In the genomic region with DNA sequence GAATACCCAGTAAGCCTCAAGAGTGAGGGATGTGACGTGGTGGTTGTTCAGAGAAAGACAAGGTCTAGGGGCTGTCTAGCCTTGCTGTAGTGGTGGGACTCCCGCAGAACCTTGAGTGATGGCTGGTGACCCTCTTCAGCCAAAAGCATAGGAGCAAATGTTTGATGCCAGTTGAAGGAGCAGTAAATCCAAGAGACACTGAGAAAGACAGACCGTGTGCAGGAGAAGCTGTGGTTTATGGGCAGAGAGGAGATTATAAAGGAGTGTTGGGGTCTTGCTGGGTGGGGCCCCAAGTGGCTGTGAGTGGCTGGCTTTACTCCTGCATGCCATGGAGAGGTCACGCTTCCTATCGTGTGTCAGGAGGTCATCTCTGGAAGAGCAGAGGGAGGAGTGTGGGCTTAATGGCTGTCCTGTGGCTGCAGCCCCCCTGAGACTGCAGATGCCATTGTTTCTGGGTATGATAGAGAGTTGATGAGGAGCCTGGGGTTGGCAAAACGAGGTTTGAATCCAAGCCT, we compare ENCODE assay signal across 15 cellular contexts.
DNase-seq lines count a peak whose midpoint lies in the region; ATAC-seq, FAIRE-seq and TF ChIP-seq lines count a peak whose summit lies in the region.
"Had no signal": no experiment of that assay in that cellular context is flagged by ENCODE, and none has a peak within 500 bp of the region (broad histone marks: within the 10 kb centered on the region; RNA-seq: fewer than 3 reads in every experiment).

No MANE protein-coding gene starts in this region.

- H3K27ac ChIP-seq in right atrium auricular region: no peak overlapping the region
- H3K27ac ChIP-seq in dorsolateral prefrontal cortex: no peak overlapping the region
- H3K27ac ChIP-seq: KMS-11, PC-9 had no signal

- no peaks in the 10 kb centered on the region for H3K9me3 Mint-ChIP-seq in activated T-helper 1 cell treated with anti-CD3 and anti-CD28 coated beads, Interleukin-12 subunit alpha, Interleukin-12 subunit beta, Interleukin-2, Interleukin-4 antibody, amounts not matched to agents 30 ng/mL and 10 ng/mL and 1 ng/mL, durations not matched to agents 14 hours and 24 hours and 36 hours
- H3K9me3 Mint-ChIP-seq in naive B cell: no peaks in the 10 kb centered on the region
- H3K9me3 Mint-ChIP-seq: CD8-positive, alpha-beta memory T cell had no signal

- peaks cover 2% of the 10 kb centered on the region for H3K27me3 Mint-ChIP-seq in activated T-helper 1 cell treated with anti-CD3 and anti-CD28 coated beads, Interleukin-12 subunit alpha, Interleukin-12 subunit beta, Interleukin-2, Interleukin-4 antibody, amounts not matched to agents 30 ng/mL and 10 ng/mL and 1 ng/mL, durations not matched to agents 14 hours and 24 hours and 36 hours (ENCODE audit: insufficient read depth)
- no peaks in the 10 kb centered on the region for H3K27me3 Mint-ChIP-seq in naive B cell

- intact Hi-C loops in cardiac septum (cut with DNase I) (no loop called here), dorsolateral prefrontal cortex (cut with DNase I) (no loop called here)
- intact Hi-C loops in activated T-helper 1 cell treated with anti-CD3 and anti-CD28 coated beads, Interleukin-12 subunit alpha, Interleukin-12 subunit beta, Interleukin-2, Interleukin-4 antibody, amounts not matched to agents 30 ng/mL and 10 ng/mL and 1 ng/mL, durations not matched to agents 14 hours and 24 hours and 36 hours (cut with micrococcal nuclease): no loop called here

- no peaks in the 10 kb centered on the region for H3K36me3 Mint-ChIP-seq in activated T-helper 1 cell treated with anti-CD3 and anti-CD28 coated beads, Interleukin-12 subunit alpha, Interleukin-12 subunit beta, Interleukin-2, Interleukin-4 antibody, amounts not matched to agents 30 ng/mL and 10 ng/mL and 1 ng/mL, durations not matched to agents 14 hours and 24 hours and 36 hours (ENCODE audit: low read depth)
- no peaks in the 10 kb centered on the region for H3K36me3 Mint-ChIP-seq in naive B cell
- H3K36me3 Mint-ChIP-seq: CD8-positive, alpha-beta memory T cell had no signal

- peak; percentile 30 for DNase-seq in right atrium auricular region (ENCODE audit: low spot score)
- no peak for DNase-seq in cardiac septum (ENCODE audit: low spot score)
- DNase-seq in activated T-helper 1 cell treated with anti-CD3 and anti-CD28 coated beads, Interleukin-12 subunit alpha, Interleukin-12 subunit beta, Interleukin-2, Interleukin-4 antibody, amounts not matched to agents 30 ng/mL and 10 ng/mL and 1 ng/mL, durations not matched to agents 14 hours and 24 hours and 36 hours (ENCODE audit: low spot score): no peak
- no peak for DNase-seq in naive B cell
- no peak for DNase-seq in urothelium cell line (ENCODE audit: low spot score)
- no peak for DNase-seq in dorsolateral prefrontal cortex
- no peak for DNase-seq in GF-D8 (lab: John Stamatoyannopoulos, UW)
- DNase-seq: BE2C; CD8-positive, alpha-beta memory T cell; DND-41; H7; NCI-H1092; NCI-H2107; PC-9 had no signal

- peak; percentile 91 for FAIRE-seq in urothelium cell line (lab: Jason Lieb, UNC)

- ATAC-seq in naive B cell (ENCODE audit: low read depth in 2 of 2): no peak

- no peak for TF ChIP-seq CTCF in right atrium auricular region (IDR thresholded peaks at IDR 0.05)
- no peak for TF ChIP-seq CTCF in dorsolateral prefrontal cortex (IDR thresholded peaks at IDR 0.05 in 54 of 56, conservative IDR thresholded peaks at IDR 0.05 in 2 of 56; ENCODE audit: low read depth in 1 of 56, partially characterized antibody in 56 of 56)

- H3K27me3 ChIP-seq in right atrium auricular region (no peaks in the 10 kb centered on the region), dorsolateral prefrontal cortex (peaks cover 0 to 13% (median 0%) of the 10 kb centered on the region in 45 donors)

- peaks cover 0 to 19% of the 10 kb centered on the region in 2 donors for H3K4me1 ChIP-seq in right atrium auricular region
- H3K4me1 ChIP-seq: BE2C had no signal

- H3K27ac Mint-ChIP-seq in activated T-helper 1 cell treated with anti-CD3 and anti-CD28 coated beads, Interleukin-12 subunit alpha, Interleukin-12 subunit beta, Interleukin-2, Interleukin-4 antibody, amounts not matched to agents 30 ng/mL and 10 ng/mL and 1 ng/mL, durations not matched to agents 14 hours and 24 hours and 36 hours: peak overlapping the region; percentile 2
- H3K27ac Mint-ChIP-seq in naive B cell: peak overlapping the region in 4 of 6 donors; percentile 23 to 77 (median 53)

- H3K4me3 Mint-ChIP-seq in activated T-helper 1 cell treated with anti-CD3 and anti-CD28 coated beads, Interleukin-12 subunit alpha, Interleukin-12 subunit beta, Interleukin-2, Interleukin-4 antibody, amounts not matched to agents 30 ng/mL and 10 ng/mL and 1 ng/mL, durations not matched to agents 14 hours and 24 hours and 36 hours: no peak overlapping the region
- peak overlapping the region in 1 of 8 donors; percentile 71 for H3K4me3 Mint-ChIP-seq in naive B cell

- H3K4me1 Mint-ChIP-seq in activated T-helper 1 cell treated with anti-CD3 and anti-CD28 coated beads, Interleukin-12 subunit alpha, Interleukin-12 subunit beta, Interleukin-2, Interleukin-4 antibody, amounts not matched to agents 30 ng/mL and 10 ng/mL and 1 ng/mL, durations not matched to agents 14 hours and 24 hours and 36 hours (ENCODE audit: low read depth): peaks cover 50% of the 10 kb centered on the region
- peaks cover 40 to 51% (median 42%) of the 10 kb centered on the region in 3 donors for H3K4me1 Mint-ChIP-seq in naive B cell

- H3K9me3 ChIP-seq in right atrium auricular region: no peaks in the 10 kb centered on the region
- H3K9me3 ChIP-seq: BE2C had no signal

- H3K36me3 ChIP-seq in right atrium auricular region: no peaks in the 10 kb centered on the region
- H3K36me3 ChIP-seq: BE2C had no signal

- H3K4me3 ChIP-seq in right atrium auricular region (no peak overlapping the region), dorsolateral prefrontal cortex (no peak overlapping the region)
- H3K4me3 ChIP-seq: PC-9 had no signal
